ENCODE assay signal across 1 cellular context in the genomic region with DNA sequence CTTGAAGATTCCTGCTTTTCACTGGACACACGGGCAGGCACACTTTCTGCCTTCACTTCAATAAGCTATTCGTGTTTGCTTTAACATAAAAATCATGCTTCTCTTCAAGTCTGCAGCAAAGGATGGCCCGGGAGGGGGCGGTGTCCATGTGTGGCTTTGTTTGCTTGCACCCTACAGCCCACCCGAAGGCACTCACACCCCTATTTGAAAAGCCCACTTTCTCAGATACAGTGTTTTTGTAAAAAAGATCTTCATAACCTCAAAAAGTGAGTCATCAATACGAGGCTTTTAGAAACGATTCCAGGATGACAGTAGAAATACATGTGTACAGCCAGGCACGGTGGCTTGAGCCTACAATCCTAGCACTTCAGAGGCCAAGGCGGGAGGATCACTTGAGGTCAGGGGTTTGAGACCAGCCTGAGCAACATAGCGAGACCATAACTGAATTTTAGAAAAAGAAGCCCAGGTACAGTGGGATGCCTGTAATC.
TF ChIP-seq lines count a peak whose summit lies in the region.

No MANE protein-coding gene starts in this region.

TF ChIP-seq in HepG2, 621 proteins besides CTCF, POLR2A, EP300 and RAD21 (continued from another document):
- TF ChIP-seq GTF2F1 (IDR thresholded peaks at IDR 0.05; ENCODE audit: low read length): no peak
